In genomic region chr14:89954045-89955021, GRCh38 we compare ENCODE assay signal across 1 cellular context.
TF ChIP-seq lines count a peak whose summit lies in the region.

EFCAB11 (minus strand) TSS chr14:89954730; CDS start chr14:89954660, 70 bp downstream.

TF ChIP-seq in K562, 482 proteins besides CTCF, POLR2A, EP300 and RAD21 (continued from another document and continues in another):
- TF ChIP-seq TOE1 (IDR thresholded peaks at IDR 0.05; ENCODE audit: borderline replicate concordance) = peak; percentile 79; the same call in 1 of the 2 replicates
- no peak for TF ChIP-seq TOE1 (CRISPR knock-in tag; IDR thresholded peaks at IDR 0.05; ENCODE audit: borderline replicate concordance, low read depth)
- peak; percentile 79 for TF ChIP-seq POLR2B (IDR thresholded peaks at IDR 0.05; ENCODE audit: low read depth, partially characterized antibody)
- TF ChIP-seq ZNF830 (CRISPR knock-in tag; IDR thresholded peaks at IDR 0.05) = no peak
- peak; percentile 45; the same call in 1 of the 2 replicates for TF ChIP-seq POLR2H (tag; IDR thresholded peaks at IDR 0.05; ENCODE audit: low read depth)
- peak; percentile 87; the same call in 1 of the 2 replicates for TF ChIP-seq E2F4 (CRISPR knock-in tag; IDR thresholded peaks at IDR 0.05; ENCODE audit: low read depth)
- peak; percentile 22; the same call in 1 of the 2 replicates for TF ChIP-seq RNF2 (IDR thresholded peaks at IDR 0.05)
- peak; percentile 60 for TF ChIP-seq ETV1 (tag; conservative IDR thresholded peaks at IDR 0.05; ENCODE audit: low read depth)
- peak; percentile 76 to 81 for TF ChIP-seq NRF1 (conservative IDR thresholded peaks at IDR 0.05 in 1 of 2, IDR thresholded peaks at IDR 0.05 in 1 of 2)
- no peak for TF ChIP-seq SAFB (IDR thresholded peaks at IDR 0.05; ENCODE audit: borderline replicate concordance, low read depth, low read length)
- peak; percentile 55; the same call in 1 of the 2 replicates for TF ChIP-seq SP1 (CRISPR knock-in tag; IDR thresholded peaks at IDR 0.05)
- TF ChIP-seq MTA3 (IDR thresholded peaks at IDR 0.05; ENCODE audit: borderline replicate concordance) = no peak; the same call in 1 of the 2 replicates
- TF ChIP-seq CREB5 (CRISPR knock-in tag; IDR thresholded peaks at IDR 0.05) = no peak
- TF ChIP-seq ZFX (CRISPR knock-in tag; IDR thresholded peaks at IDR 0.05) = peak; percentile 88
- TF ChIP-seq ZBTB1 (CRISPR knock-in tag; IDR thresholded peaks at IDR 0.05; ENCODE audit: borderline replicate concordance, low read depth) = no peak
- TF ChIP-seq FOXJ2 (tag; IDR thresholded peaks at IDR 0.05) = peak; percentile 95
- TF ChIP-seq KLF6 (CRISPR knock-in tag; IDR thresholded peaks at IDR 0.05; ENCODE audit: borderline replicate concordance) = no peak
- TF ChIP-seq KLF13 (tag; IDR thresholded peaks at IDR 0.05; ENCODE audit: borderline replicate concordance, low read depth) = peak; percentile 98
- no peak for TF ChIP-seq SNIP1 (IDR thresholded peaks at IDR 0.05; ENCODE audit: low read depth)
- 0 out of 2 replicates have a peak, but pooled peaks have one; percentile 6 for TF ChIP-seq MYBL2 (IDR thresholded peaks at IDR 0.05; ENCODE audit: low read depth)
- TF ChIP-seq MYBL2 (CRISPR knock-in tag; IDR thresholded peaks at IDR 0.05; ENCODE audit: borderline replicate concordance) = no peak
- TF ChIP-seq FOXJ3 (CRISPR knock-in tag; IDR thresholded peaks at IDR 0.05) = peak; percentile 80
- no peak for TF ChIP-seq THRA (IDR thresholded peaks at IDR 0.05)
- peak; percentile 70 for TF ChIP-seq NEUROD1 (IDR thresholded peaks at IDR 0.05; ENCODE audit: borderline replicate concordance, low read depth, low read length, partially characterized antibody)
- no peak for TF ChIP-seq SRSF3 (IDR thresholded peaks at IDR 0.05; ENCODE audit: insufficient read depth, low read length)
- TF ChIP-seq PBX2 (CRISPR knock-in tag; IDR thresholded peaks at IDR 0.05; ENCODE audit: low read depth) = peak; percentile 76
- TF ChIP-seq PBX2 (tag; conservative IDR thresholded peaks at IDR 0.05; ENCODE audit: low read depth) = peak; percentile 93
- TF ChIP-seq ZNF311 (CRISPR knock-in tag; IDR thresholded peaks at IDR 0.05) = no peak
- no peak for TF ChIP-seq RFX5 (IDR thresholded peaks at IDR 0.05; ENCODE audit: low read depth, low read length)
- peak; percentile 91 for TF ChIP-seq NKRF (IDR thresholded peaks at IDR 0.05; ENCODE audit: borderline replicate concordance)
- peak; percentile 47 for TF ChIP-seq SP2 (IDR thresholded peaks at IDR 0.05; ENCODE audit: extremely low read depth, low read depth, low read length, poor library complexity, severe bottlenecking)
- TF ChIP-seq HBP1 (CRISPR knock-in tag; IDR thresholded peaks at IDR 0.05) = no peak
- peak; percentile 95 for TF ChIP-seq SAP30 (IDR thresholded peaks at IDR 0.05; ENCODE audit: borderline replicate concordance, insufficient read depth, low read depth, low read length, poor library complexity, severe bottlenecking)
- no peak for TF ChIP-seq EZH2 (IDR thresholded peaks at IDR 0.05; ENCODE audit: borderline replicate concordance, low read depth, low read length)
- TF ChIP-seq POLR3G (IDR thresholded peaks at IDR 0.05; ENCODE audit: extremely low read depth, insufficient read length, insufficient replicate concordance) = no peak
- TF ChIP-seq CHD2 (IDR thresholded peaks at IDR 0.05; ENCODE audit: low read depth, low read length) = peak; percentile 53; the same call in 1 of the 2 replicates
- peak; percentile 53 for TF ChIP-seq TAF9B (IDR thresholded peaks at IDR 0.05; ENCODE audit: partially characterized antibody)
- no peak for TF ChIP-seq RFX7 (CRISPR knock-in tag; IDR thresholded peaks at IDR 0.05)
- no peak for TF ChIP-seq ZNF280A (IDR thresholded peaks at IDR 0.05; ENCODE audit: low read depth, partially characterized antibody)
- no peak for TF ChIP-seq TARDBP (IDR thresholded peaks at IDR 0.05)
- peak; percentile 66 for TF ChIP-seq EP400 (IDR thresholded peaks at IDR 0.05)
- TF ChIP-seq ATF1 (CRISPR knock-in tag; IDR thresholded peaks at IDR 0.05) = no peak
- peak; percentile 74 for TF ChIP-seq ATF1 (tag; IDR thresholded peaks at IDR 0.05)
- no peak for TF ChIP-seq FOXO4 (CRISPR knock-in tag; IDR thresholded peaks at IDR 0.05)
- TF ChIP-seq HMBOX1 (IDR thresholded peaks at IDR 0.05) = peak; percentile 50
- TF ChIP-seq MCM2 (IDR thresholded peaks at IDR 0.05; ENCODE audit: low read depth) = no peak
- TF ChIP-seq CBX3 (IDR thresholded peaks at IDR 0.05; ENCODE audit: borderline replicate concordance in 1 of 2, low read length in 2 of 2) = no peak
- peak; percentile 87 for TF ChIP-seq POLR2G (IDR thresholded peaks at IDR 0.05; ENCODE audit: low read depth, low read length)
- peak; percentile 46 for TF ChIP-seq TAF1 (IDR thresholded peaks at IDR 0.05; ENCODE audit: control insufficient read depth, extremely low read depth, insufficient read depth, low read length, severe bottlenecking)
- peak; percentile 73; the same call in 1 of the 2 replicates for TF ChIP-seq FOXM1 (IDR thresholded peaks at IDR 0.05; ENCODE audit: low read depth)
- no peak for TF ChIP-seq FOXM1 (CRISPR knock-in tag; IDR thresholded peaks at IDR 0.05; ENCODE audit: low read depth)
- no peak for TF ChIP-seq BMI1 (IDR thresholded peaks at IDR 0.05; ENCODE audit: low read length)
- TF ChIP-seq ZNF184 (CRISPR knock-in tag; IDR thresholded peaks at IDR 0.05) = no peak
- TF ChIP-seq RUNX1 (IDR thresholded peaks at IDR 0.05; ENCODE audit: low read depth) = no peak
- TF ChIP-seq FOS (IDR thresholded peaks at IDR 0.05; ENCODE audit: extremely low read depth, insufficient read length) = peak; percentile 86
- TF ChIP-seq FOXK2 (conservative IDR thresholded peaks at IDR 0.05 in 1 of 2, IDR thresholded peaks at IDR 0.05 in 1 of 2; ENCODE audit: low read depth in 2 of 2) = peak in 1 of 2 experiments; percentile 34; a peak in 2 of 4 replicates
- TF ChIP-seq HDAC1 (IDR thresholded peaks at IDR 0.05) = peak in 1 of 2 experiments; percentile 96; a peak in 2 of 4 replicates
- TF ChIP-seq ZNF134 (CRISPR knock-in tag; conservative IDR thresholded peaks at IDR 0.05) = no peak
- TF ChIP-seq ZKSCAN8 (CRISPR knock-in tag; IDR thresholded peaks at IDR 0.05) = no peak
- TF ChIP-seq GABPB1 (CRISPR knock-in tag; IDR thresholded peaks at IDR 0.05) = peak; percentile 75; the same call in 1 of the 2 replicates
- TF ChIP-seq RBBP5 (IDR thresholded peaks at IDR 0.05; ENCODE audit: borderline replicate concordance, insufficient read depth, low read length, poor library complexity, severe bottlenecking) = peak; percentile 50
- TF ChIP-seq ZNF561 (CRISPR knock-in tag; conservative IDR thresholded peaks at IDR 0.05) = no peak
